In genomic region chr17:43483674-43484551, GRCh38 we compare ENCODE assay signal across 1 cellular context.
TF ChIP-seq lines count a peak whose summit lies in the region.

TSS of gene DHX8 (plus strand) at chr17:43483975. CDS start at chr17:43484038, 63 bp downstream.

TF ChIP-seq in HepG2, 621 proteins besides CTCF, POLR2A, EP300 and RAD21 (continued from another document and continues in another):
- TF ChIP-seq UBTF (CRISPR knock-in tag; IDR thresholded peaks at IDR 0.05) (peak; percentile 76), IRF9 (CRISPR knock-in tag; IDR thresholded peaks at IDR 0.05; ENCODE audit: borderline replicate concordance) (no peak), MED8 (CRISPR knock-in tag; IDR thresholded peaks at IDR 0.05; ENCODE audit: insufficient replicate concordance) (peak; percentile 70), GATAD2A (CRISPR knock-in tag; IDR thresholded peaks at IDR 0.05) (peak; percentile 98), RCOR2 (CRISPR knock-in tag; IDR thresholded peaks at IDR 0.05) (peak; percentile 93), ZNF670 (CRISPR knock-in tag; IDR thresholded peaks at IDR 0.05; ENCODE audit: borderline replicate concordance) (peak; percentile 76; the same call in 1 of the 2 replicates), ZNF138 (CRISPR knock-in tag; IDR thresholded peaks at IDR 0.05; ENCODE audit: low read depth) (peak; percentile 81; the same call in 1 of the 2 replicates), SNAI1 (CRISPR knock-in tag; IDR thresholded peaks at IDR 0.05; ENCODE audit: borderline replicate concordance) (peak; percentile 81; the same call in 1 of the 2 replicates), ZNF678 (CRISPR knock-in tag; IDR thresholded peaks at IDR 0.05) (peak; percentile 62; the same call in 1 of the 2 replicates), ZKSCAN5 (CRISPR knock-in tag; IDR thresholded peaks at IDR 0.05) (0 out of 2 replicates have a peak, but pooled peaks have one; percentile 56), GLI4 (CRISPR knock-in tag; IDR thresholded peaks at IDR 0.05; ENCODE audit: borderline replicate concordance) (no peak), IRX3 (CRISPR knock-in tag; IDR thresholded peaks at IDR 0.05; ENCODE audit: borderline replicate concordance, low read depth) (no peak), TBX2 (CRISPR knock-in tag; IDR thresholded peaks at IDR 0.05; ENCODE audit: borderline replicate concordance) (peak; percentile 93), ZNF775 (CRISPR knock-in tag; IDR thresholded peaks at IDR 0.05; ENCODE audit: borderline replicate concordance) (no peak; the same call in 1 of the 2 replicates), SSRP1 (CRISPR knock-in tag; IDR thresholded peaks at IDR 0.05) (peak; percentile 94), GATAD1 (CRISPR knock-in tag; IDR thresholded peaks at IDR 0.05) (peak; percentile 97), HMGXB3 (CRISPR knock-in tag; IDR thresholded peaks at IDR 0.05; ENCODE audit: borderline replicate concordance) (peak; percentile 90), ZNF768 (CRISPR knock-in tag; IDR thresholded peaks at IDR 0.05) (peak; percentile 71; the same call in 1 of the 2 replicates), SMARCE1 (IDR thresholded peaks at IDR 0.05; ENCODE audit: borderline replicate concordance) (no peak), ZNF7 (CRISPR knock-in tag; IDR thresholded peaks at IDR 0.05) (no peak), ZNF75D (CRISPR knock-in tag; IDR thresholded peaks at IDR 0.05; ENCODE audit: borderline replicate concordance) (no peak), ZMAT3 (CRISPR knock-in tag; conservative IDR thresholded peaks at IDR 0.05) (peak; percentile 95), ZNF33A (CRISPR knock-in tag; IDR thresholded peaks at IDR 0.05; ENCODE audit: borderline replicate concordance) (peak; percentile 97; the same call in 1 of the 2 replicates), ZNF362 (CRISPR knock-in tag; IDR thresholded peaks at IDR 0.05; ENCODE audit: borderline replicate concordance) (peak; percentile 86), SNRNP70 (IDR thresholded peaks at IDR 0.05; ENCODE audit: low read depth, low read length) (no peak), ZNF772 (CRISPR knock-in tag; IDR thresholded peaks at IDR 0.05) (peak; percentile 96), POGZ (CRISPR knock-in tag; IDR thresholded peaks at IDR 0.05) (peak; percentile 96), MEF2D (CRISPR knock-in tag; IDR thresholded peaks at IDR 0.05) (peak; percentile 97), ZNF142 (CRISPR knock-in tag; IDR thresholded peaks at IDR 0.05) (peak; percentile 67), ZNF292 (CRISPR knock-in tag; IDR thresholded peaks at IDR 0.05; ENCODE audit: borderline replicate concordance, low read depth) (peak; percentile 67; the same call in 1 of the 2 replicates), NKX3-1 (CRISPR knock-in tag; IDR thresholded peaks at IDR 0.05) (peak; percentile 88)
- TF ChIP-seq, protein P1, sequence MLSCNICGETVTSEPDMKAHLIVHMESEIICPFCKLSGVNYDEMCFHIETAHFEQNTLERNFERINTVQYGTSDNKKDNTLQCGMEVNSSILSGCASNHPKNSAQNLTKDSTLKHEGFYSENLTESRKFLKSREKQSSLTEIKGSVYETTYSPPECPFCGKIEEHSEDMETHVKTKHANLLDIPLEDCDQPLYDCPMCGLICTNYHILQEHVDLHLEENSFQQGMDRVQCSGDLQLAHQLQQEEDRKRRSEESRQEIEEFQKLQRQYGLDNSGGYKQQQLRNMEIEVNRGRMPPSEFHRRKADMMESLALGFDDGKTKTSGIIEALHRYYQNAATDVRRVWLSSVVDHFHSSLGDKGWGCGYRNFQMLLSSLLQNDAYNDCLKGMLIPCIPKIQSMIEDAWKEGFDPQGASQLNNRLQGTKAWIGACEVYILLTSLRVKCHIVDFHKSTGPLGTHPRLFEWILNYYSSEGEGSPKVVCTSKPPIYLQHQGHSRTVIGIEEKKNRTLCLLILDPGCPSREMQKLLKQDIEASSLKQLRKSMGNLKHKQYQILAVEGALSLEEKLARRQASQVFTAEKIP (CRISPR knock-in tag; IDR thresholded peaks at IDR 0.05; ENCODE audit: borderline replicate concordance): no peak
- TF ChIP-seq, protein P2, sequence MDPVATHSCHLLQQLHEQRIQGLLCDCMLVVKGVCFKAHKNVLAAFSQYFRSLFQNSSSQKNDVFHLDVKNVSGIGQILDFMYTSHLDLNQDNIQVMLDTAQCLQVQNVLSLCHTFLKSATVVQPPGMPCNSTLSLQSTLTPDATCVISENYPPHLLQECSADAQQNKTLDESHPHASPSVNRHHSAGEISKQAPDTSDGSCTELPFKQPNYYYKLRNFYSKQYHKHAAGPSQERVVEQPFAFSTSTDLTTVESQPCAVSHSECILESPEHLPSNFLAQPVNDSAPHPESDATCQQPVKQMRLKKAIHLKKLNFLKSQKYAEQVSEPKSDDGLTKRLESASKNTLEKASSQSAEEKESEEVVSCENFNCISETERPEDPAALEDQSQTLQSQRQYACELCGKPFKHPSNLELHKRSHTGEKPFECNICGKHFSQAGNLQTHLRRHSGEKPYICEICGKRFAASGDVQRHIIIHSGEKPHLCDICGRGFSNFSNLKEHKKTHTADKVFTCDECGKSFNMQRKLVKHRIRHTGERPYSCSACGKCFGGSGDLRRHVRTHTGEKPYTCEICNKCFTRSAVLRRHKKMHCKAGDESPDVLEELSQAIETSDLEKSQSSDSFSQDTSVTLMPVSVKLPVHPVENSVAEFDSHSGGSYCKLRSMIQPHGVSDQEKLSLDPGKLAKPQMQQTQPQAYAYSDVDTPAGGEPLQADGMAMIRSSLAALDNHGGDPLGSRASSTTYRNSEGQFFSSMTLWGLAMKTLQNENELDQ (CRISPR knock-in tag; IDR thresholded peaks at IDR 0.05; ENCODE audit: borderline replicate concordance): no peak; the same call in 1 of the 2 replicates
- TF ChIP-seq, protein P3, sequence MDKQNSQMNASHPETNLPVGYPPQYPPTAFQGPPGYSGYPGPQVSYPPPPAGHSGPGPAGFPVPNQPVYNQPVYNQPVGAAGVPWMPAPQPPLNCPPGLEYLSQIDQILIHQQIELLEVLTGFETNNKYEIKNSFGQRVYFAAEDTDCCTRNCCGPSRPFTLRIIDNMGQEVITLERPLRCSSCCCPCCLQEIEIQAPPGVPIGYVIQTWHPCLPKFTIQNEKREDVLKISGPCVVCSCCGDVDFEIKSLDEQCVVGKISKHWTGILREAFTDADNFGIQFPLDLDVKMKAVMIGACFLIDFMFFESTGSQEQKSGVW (CRISPR knock-in tag; IDR thresholded peaks at IDR 0.05; ENCODE audit: borderline replicate concordance): no peak
- TF ChIP-seq, protein P4, sequence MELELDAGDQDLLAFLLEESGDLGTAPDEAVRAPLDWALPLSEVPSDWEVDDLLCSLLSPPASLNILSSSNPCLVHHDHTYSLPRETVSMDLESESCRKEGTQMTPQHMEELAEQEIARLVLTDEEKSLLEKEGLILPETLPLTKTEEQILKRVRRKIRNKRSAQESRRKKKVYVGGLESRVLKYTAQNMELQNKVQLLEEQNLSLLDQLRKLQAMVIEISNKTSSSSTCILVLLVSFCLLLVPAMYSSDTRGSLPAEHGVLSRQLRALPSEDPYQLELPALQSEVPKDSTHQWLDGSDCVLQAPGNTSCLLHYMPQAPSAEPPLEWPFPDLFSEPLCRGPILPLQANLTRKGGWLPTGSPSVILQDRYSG (CRISPR knock-in tag; IDR thresholded peaks at IDR 0.05): peak; percentile 82
